In the genomic region with DNA sequence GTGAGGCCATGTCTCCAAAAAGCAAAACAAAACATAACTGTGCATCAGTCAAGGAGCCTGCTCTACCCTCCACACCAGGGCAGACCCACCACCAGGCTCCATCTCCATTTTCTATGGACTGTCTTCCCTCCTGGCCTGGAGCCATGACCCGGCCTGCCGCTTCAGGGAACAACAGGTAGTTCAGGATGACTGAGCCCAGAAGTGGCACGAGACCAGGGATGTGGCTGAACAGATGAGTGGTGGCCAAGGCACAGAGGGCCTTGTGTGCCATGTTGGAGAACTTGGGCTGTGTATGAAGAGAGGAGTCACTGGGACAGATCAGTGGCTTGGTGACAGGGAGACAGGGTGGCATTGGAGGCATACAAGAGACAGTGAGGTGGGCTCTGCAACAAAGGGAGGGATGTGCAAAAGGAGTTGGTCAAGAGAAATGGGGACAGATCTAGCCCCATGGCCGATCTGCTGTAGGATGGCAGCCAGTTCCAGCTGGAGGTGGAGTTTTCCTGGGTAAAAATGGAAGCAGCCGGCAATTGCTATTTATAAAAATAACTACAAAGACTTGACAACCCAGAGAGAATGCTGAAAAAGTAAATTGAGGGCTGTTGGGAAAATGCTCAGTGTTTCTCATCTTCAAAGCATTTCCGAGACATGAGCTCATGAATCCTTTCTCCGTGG, we compare ENCODE assay signal across 30 cellular contexts. TPM values are rescaled to one million over a fixed set of nuclear protein-coding genes. Genes with fewer than 3 reads are reported as not detected.
DNase-seq lines count a peak whose midpoint lies in the region; ATAC-seq and TF ChIP-seq lines count a peak whose summit lies in the region.
"Had no signal": no experiment of that assay in that cellular context is flagged by ENCODE, and none has a peak within 500 bp of the region (broad histone marks: within the 10 kb centered on the region; RNA-seq: fewer than 3 reads in every experiment).

No MANE protein-coding gene starts in this region.

- DNase-seq in DMS79 treated with DMSO at 0.1 percent for 48 hours (lab: John Stamatoyannopoulos, UW) = peak; percentile 86
- peak; percentile 39 for DNase-seq in NCI-H510A (lab: John Stamatoyannopoulos, UW)
- DNase-seq in choroid plexus epithelial cell (ENCODE audit: low read depth) = peak; percentile 28
- peak; percentile 46 for DNase-seq in posterior vena cava (ENCODE audit: low spot score)
- no peak for DNase-seq in GM13977 (ENCODE audit: low spot score)
- DNase-seq: activated CD4-positive, alpha-beta T cell treated with anti-CD3 and anti-CD28 coated beads for 48 hours; activated naive CD4-positive, alpha-beta T cell treated with anti-CD3 and anti-CD28 coated beads, Interleukin-2, amount 50 U/mL, for 16 hours; activated T-cell treated with anti-CD3 and anti-CD28 coated beads, Interleukin-2, amount 50 U/mL, for 48 hours; aorta; Calu3; effector memory CD8-positive, alpha-beta T cell; gastrocnemius medialis; GM23248; KBM-7; mesenchymal stem cell; MG63; naive B cell; NCI-H146; NCI-H2171; NCI-H526; occipital lobe; stimulated activated CD4-positive, alpha-beta T cell treated with anti-CD3 and anti-CD28 coated beads, Interleukin-2, amount 100 ng/mL, for 48 hours; testis had no signal

- no peak for ATAC-seq in GM19397 (IDR thresholded peaks at IDR 0.05; ENCODE audit: unreplicated experiment)
- ATAC-seq in GM18909 (IDR thresholded peaks at IDR 0.05; ENCODE audit: poor library complexity, unreplicated experiment) = no peak
- ATAC-seq: effector memory CD8-positive, alpha-beta T cell; gastrocnemius medialis; left lobe of liver; SK-N-SH treated with all-trans-retinoic acid at 6 μM for 48 hours; stimulated activated memory B cell treated with anti-CD40 and anti-IgM and Interleukin-4, amounts not matched to agents 10 μg/mL and 1 μg/mL and 100 μg/mL, for 72 hours had no signal

- intact Hi-C loops in posterior vena cava (cut with DNase I) = no loop called here

- TF ChIP-seq CTCF in choroid plexus epithelial cell (conservative IDR thresholded peaks at IDR 0.05; ENCODE audit: low read depth, low read length) (no peak), GM13977 (IDR thresholded peaks at IDR 0.05; ENCODE audit: extremely low read depth, insufficient read depth, missing control alignments) (no peak)

- H3K4me3 ChIP-seq in choroid plexus epithelial cell (ENCODE audit: low read depth, low read length) = no peak overlapping the region
- H3K4me3 ChIP-seq: esophagus muscularis mucosa, gastrocnemius medialis, GM23248, MG63, smooth muscle cell, testis had no signal

- in situ Hi-C loops in GM13977 (cut with MboI; ENCODE audit: low pct_unique_long_range_greater_than_20kb, low sequenced_read_pairs, unreplicated experiment) = no loop called here

RNA-seq across cellular contexts. Expression of a gene that starts 35.0 kb away (rescaled TPM):
- total RNA-seq in posterior vena cava = 1 to 10 TPM; 5.3 TPM

RNA-seq across cellular contexts. Expression of a gene that starts 45.8 kb away (rescaled TPM):
- 10 to 100 TPM; 23.8 to 25.4 TPM for total RNA-seq in posterior vena cava
